In the genomic region with DNA sequence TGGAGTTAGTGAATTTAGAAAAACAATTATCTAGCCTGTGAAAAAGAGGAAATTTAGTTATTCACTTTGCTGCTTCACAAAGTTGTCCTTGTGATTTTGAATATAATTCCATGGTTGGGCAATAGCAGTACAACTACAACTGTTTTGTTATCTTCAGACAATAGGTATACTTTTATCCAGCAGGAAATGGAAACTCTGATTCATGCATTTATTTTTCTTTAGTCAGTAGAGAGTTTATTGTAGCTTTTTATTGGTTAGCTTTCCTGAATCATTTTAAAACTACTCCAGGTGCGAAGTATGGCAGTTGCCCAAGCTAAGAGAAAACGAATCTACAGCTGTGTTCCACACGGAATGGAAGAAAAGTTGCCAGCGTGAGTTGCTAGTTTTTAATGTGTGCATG, we compare ENCODE assay signal across 10 cellular contexts.
DNase-seq lines count a peak whose midpoint lies in the region; ATAC-seq and TF ChIP-seq lines count a peak whose summit lies in the region.
"Had no signal": no experiment of that assay in that cellular context is flagged by ENCODE, and none has a peak within 500 bp of the region (broad histone marks: within the 10 kb centered on the region; RNA-seq: fewer than 3 reads in every experiment).

No MANE protein-coding gene starts in this region.

- H3K27me3 Mint-ChIP-seq in MCF 10A (ENCODE audit: insufficient read depth, unreplicated experiment): no peaks in the 10 kb centered on the region
- H3K27me3 Mint-ChIP-seq in CD4-positive, alpha-beta memory T cell: peaks cover 3 to 4% of the 10 kb centered on the region in 2 donors

- H3K4me1 ChIP-seq in left lung (peaks cover 12 to 17% of the 10 kb centered on the region in 2 donors), urinary bladder (ENCODE audit: insufficient read depth) (peaks cover 3% of the 10 kb centered on the region)
- no peaks in the 10 kb centered on the region for H3K4me1 ChIP-seq in CD4-positive, alpha-beta memory T cell (ENCODE audit: insufficient read depth, low read length)

- DNase-seq in NCI-H526 (lab: John Stamatoyannopoulos, UW) (peak; percentile 70 to 79), NCI-H526 treated with DMSO at 0.1 percent for 48 hours (lab: John Stamatoyannopoulos, UW) (no peak), MCF 10A (ENCODE audit: unreplicated experiment) (peak; percentile 82), left lung (no peak), NCI-H2029 treated with DMSO at 0.1 percent for 48 hours (lab: John Stamatoyannopoulos, UW) (no peak)
- no peak for DNase-seq in stimulated activated CD4-positive, alpha-beta T cell treated with anti-CD3 and anti-CD28 coated beads, Interleukin-2, amount 100 ng/mL, for 24 hours
- DNase-seq in CD4-positive, alpha-beta memory T cell: no peak
- DNase-seq: activated T-cell treated with anti-CD3 and anti-CD28 coated beads, Interleukin-2, amount 50 U/mL, for 4 hours; Karpas-422 had no signal

- peak overlapping the region; percentile 49 for H3K4me3 Mint-ChIP-seq in MCF 10A (ENCODE audit: unreplicated experiment)
- no peak overlapping the region for H3K4me3 Mint-ChIP-seq in CD4-positive, alpha-beta memory T cell
- H3K4me3 Mint-ChIP-seq: activated T-cell treated with anti-CD3 and anti-CD28 coated beads, Interleukin-2, amount 50 U/mL, for 4 hours had no signal

- H3K27ac Mint-ChIP-seq in MCF 10A (ENCODE audit: low read depth, unreplicated experiment): peak overlapping the region; percentile 82
- H3K27ac Mint-ChIP-seq in CD4-positive, alpha-beta memory T cell: no peak overlapping the region

- H3K4me3 ChIP-seq in left lung (no peak overlapping the region), urinary bladder (ENCODE audit: low read depth, low read length) (no peak overlapping the region)
- H3K4me3 ChIP-seq in CD4-positive, alpha-beta memory T cell (ENCODE audit: low read length in 2 of 2): no peak overlapping the region

- TF ChIP-seq CTCF in MCF 10A (IDR thresholded peaks at IDR 0.05; ENCODE audit: unreplicated experiment) (no peak), left lung (IDR thresholded peaks at IDR 0.05) (no peak)

- peaks cover 24% of the 10 kb centered on the region for H3K4me1 Mint-ChIP-seq in MCF 10A (ENCODE audit: insufficient read depth, unreplicated experiment)
- no peaks in the 10 kb centered on the region for H3K4me1 Mint-ChIP-seq in CD4-positive, alpha-beta memory T cell

- H3K36me3 Mint-ChIP-seq in MCF 10A (ENCODE audit: insufficient read depth, unreplicated experiment): peaks cover 16% of the 10 kb centered on the region
- no peaks in the 10 kb centered on the region for H3K36me3 Mint-ChIP-seq in CD4-positive, alpha-beta memory T cell

- H3K36me3 ChIP-seq in left lung (no peaks in the 10 kb centered on the region), urinary bladder (ENCODE audit: insufficient read depth) (no peaks in the 10 kb centered on the region)
- H3K36me3 ChIP-seq in CD4-positive, alpha-beta memory T cell (ENCODE audit: insufficient read depth, low read length): no peaks in the 10 kb centered on the region

- no TSS peak for BruUV-seq in MCF 10A (replicated peaks; lab: Mats Ljungman, UMichigan)

- CTCF ChIA-PET in MCF 10A (lab: Yijun Ruan, JAX): interaction anchor here (0.7 to 2.6 kb wide), 5 partner anchors 14 to 184 kb away, joined by 5 to 14 read pairs (median 6); no protein-coding TSS in a partner anchor
- CTCF ChIA-PET in CD4-positive, alpha-beta memory T cell (lab: Charles Lee; ENCODE audit: partially characterized antibody): no interaction called here

- intact Hi-C loops in MCF 10A (cut with micrococcal nuclease) (no loop called here), left lung (cut with DNase I) (no loop called here)
- intact Hi-C loops in CD4-positive, alpha-beta memory T cell (cut with micrococcal nuclease): no loop called here

- H3K9me3 ChIP-seq in left lung: no peaks in the 10 kb centered on the region
- H3K9me3 ChIP-seq in CD4-positive, alpha-beta memory T cell (ENCODE audit: control insufficient read depth in 1 of 2, low read length in 2 of 2): no peaks in the 10 kb centered on the region

- 27% methylated on average over 4 of the region's 4 CpGs for WGBS in urinary bladder

- ATAC-seq in left lung: peak; percentile 36
- ATAC-seq: activated T-cell treated with anti-CD3 and anti-CD28 coated beads, Interleukin-2, amount 50 U/mL, for 4 hours had no signal

- H3K27me3 ChIP-seq in left lung: no peaks in the 10 kb centered on the region
- H3K27me3 ChIP-seq in CD4-positive, alpha-beta memory T cell (ENCODE audit: insufficient read depth, low read length): no peaks in the 10 kb centered on the region

- no peaks in the 10 kb centered on the region for H3K9me3 Mint-ChIP-seq in MCF 10A (ENCODE audit: unreplicated experiment)
- H3K9me3 Mint-ChIP-seq in CD4-positive, alpha-beta memory T cell: no peaks in the 10 kb centered on the region
- H3K9me3 Mint-ChIP-seq: activated T-cell treated with anti-CD3 and anti-CD28 coated beads, Interleukin-2, amount 50 U/mL, for 4 hours had no signal

- H3K27ac ChIP-seq in left lung: peak overlapping the region; percentile 55 to 77
- peak overlapping the region; percentile 50 for H3K27ac ChIP-seq in urinary bladder (ENCODE audit: low read depth)
- H3K27ac ChIP-seq in CD4-positive, alpha-beta memory T cell (ENCODE audit: low read depth, low read length): no peak overlapping the region

- POLR2A ChIA-PET in MCF 10A (lab: Yijun Ruan, JAX): interaction anchor here (0.9 to 2.8 kb wide), 5 partner anchors 10 to 197 kb away, joined by 3 to 19 read pairs (median 4); a partner anchor contains a TSS
- POLR2A ChIA-PET in CD4-positive, alpha-beta memory T cell (lab: Charles Lee; ENCODE audit: partially characterized antibody): no interaction called here

Comparison
In these comparisons a context has a peak if more than half of its experiments do, and no peak if none do; other contexts are left out.
1. DNase-seq: peak in NCI-H526 (2 of 2) and MCF 10A (single experiment); none in NCI-H526 treated with DMSO at 0.1 percent for 48 hours (single experiment), left lung (0 of 2), stimulated activated CD4-positive, alpha-beta T cell treated with anti-CD3 and anti-CD28 coated beads, Interleukin-2, amount 100 ng/mL, for 24 hours (0 of 2), NCI-H2029 treated with DMSO at 0.1 percent for 48 hours (single experiment) and CD4-positive, alpha-beta memory T cell (0 of 5).